27 cellular contexts compared by ENCODE assay signal in genomic region chr2:109391243-109391642, GRCh38.
A peak's percentile ranks its signal among the peaks of the same experiment; 100 is the strongest.
DNase-seq lines count a peak whose midpoint lies in the region; ATAC-seq and FAIRE-seq lines count a peak whose summit lies in the region.
"Had no signal": no experiment of that assay in that cellular context is flagged by ENCODE, and none has a peak within 500 bp of the region (broad histone marks: within the 10 kb centered on the region; RNA-seq: fewer than 3 reads in every experiment).

No MANE protein-coding gene starts in this region.

- H3K4me3 ChIP-seq in BLaER1 treated with 17β-estradiol and CSF1 and Interleukin-3, amounts not matched to agents 10 nM and 100 nM, result no peak overlapping the region
- H3K4me3 ChIP-seq in neuronal stem cell (ENCODE audit: low read length in 2 of 2) (peak overlapping the region in 1 of 2 donors; percentile 41), HAP-1 (no peak overlapping the region)
- H3K4me3 ChIP-seq: GM12878 had no signal

- H4K8ac ChIP-seq in neuronal stem cell (ENCODE audit: low read depth, low read length), result no peak overlapping the region

- ATAC-seq in Right ventricle myocardium superior (ENCODE audit: poor library complexity) (no peak), left cardiac atrium (no peak)
- ATAC-seq: GM12878 had no signal

- H2AFZ ChIP-seq in neuronal stem cell (ENCODE audit: low read length), result no peak overlapping the region

- no peak overlapping the region for H3K4ac ChIP-seq in neuronal stem cell (ENCODE audit: low read length)

- DNase-seq in Right ventricle myocardium superior (peak; percentile 11), left cardiac atrium (no peak), neuronal stem cell (ENCODE audit: low spot score) (no peak), urothelium cell line (ENCODE audit: low spot score) (no peak), midbrain (lab: John Stamatoyannopoulos, UW) (no peak), HAP-1 (ENCODE audit: low spot score in 2 of 2) (no peak)
- no peak for DNase-seq in activated effector memory CD4-positive, alpha-beta T cell treated with anti-CD3 and anti-CD28 coated beads, Interleukin-2, amount 50 U/mL, for 16 hours
- DNase-seq: 8988T; ACHN; BE2C; C1 segment of cervical spinal cord; CD4-positive, alpha-beta memory T cell; CD4-positive, CD25-positive, alpha-beta regulatory T cell; CD8-positive, alpha-beta memory T cell; COR-L47; DMS 273 treated with DMSO at 0.1 percent for 48 hours; DMS153; DMS53; DMS79; DND-41; EL; GDM1 had no signal

- H2BK15ac ChIP-seq in neuronal stem cell (ENCODE audit: low read length), result no peak overlapping the region

- peaks cover 0 to 78% (median 29%) of the 10 kb centered on the region in 11 experiments; a peak in 17 of 22 replicates for H3K36me3 ChIP-seq in BLaER1 treated with 17β-estradiol and CSF1 and Interleukin-3, amounts not matched to agents 10 nM and 100 nM
- H3K36me3 ChIP-seq in neuronal stem cell (replicated peaks in 1 of 2; ENCODE audit: control insufficient read depth in 2 of 2, insufficient read depth in 2 of 2, low read length in 2 of 2), result no peaks in the 10 kb centered on the region
- no peaks in the 10 kb centered on the region for H3K36me3 ChIP-seq in HAP-1 (replicated peaks)
- H3K36me3 ChIP-seq: BE2C had no signal

- H2BK5ac ChIP-seq in neuronal stem cell (ENCODE audit: low read length), result peak overlapping the region; percentile 25

- H3K14ac ChIP-seq in neuronal stem cell (ENCODE audit: low read length), result no peak overlapping the region

- no peak overlapping the region for H3K23ac ChIP-seq in neuronal stem cell (ENCODE audit: low read depth, low read length, poor library complexity)

- no peaks in the 10 kb centered on the region for H3K27me3 ChIP-seq in BLaER1 treated with 17β-estradiol and CSF1 and Interleukin-3, amounts not matched to agents 10 nM and 100 nM
- peaks cover 0 to 34% (median 0%) of the 10 kb centered on the region in 3 experiments for H3K27me3 ChIP-seq in neuronal stem cell (ENCODE audit: control insufficient read depth in 3 of 3, insufficient read depth in 3 of 3, low read depth in 1 of 3, low read length in 3 of 3)
- no peaks in the 10 kb centered on the region for H3K27me3 ChIP-seq in HAP-1 (ENCODE audit: low read depth)
- H3K27me3 ChIP-seq: BE2C had no signal

- in situ Hi-C loops in HAP-1 (cut with MboI; ENCODE audit: low sequenced_read_pairs), result no loop called here

- no peak overlapping the region for H2BK12ac ChIP-seq in neuronal stem cell (ENCODE audit: low read length)

- H3K9me3 ChIP-seq in BLaER1 treated with 17β-estradiol and CSF1 and Interleukin-3, amounts not matched to agents 10 nM and 100 nM (replicated peaks in 1 of 11), result no peaks in the 10 kb centered on the region
- H3K9me3 ChIP-seq in neuronal stem cell (replicated peaks in 1 of 2; ENCODE audit: control insufficient read depth in 2 of 2, insufficient read depth in 1 of 2, low read depth in 1 of 2, low read length in 2 of 2) (no peaks in the 10 kb centered on the region), HAP-1 (no peaks in the 10 kb centered on the region)
- H3K9me3 ChIP-seq: BE2C had no signal

- H2BK120ac ChIP-seq in neuronal stem cell (ENCODE audit: low read depth, low read length), result no peak overlapping the region

- H4K91ac ChIP-seq in neuronal stem cell (ENCODE audit: low read depth, low read length, poor library complexity), result no peak overlapping the region

- H3K9ac ChIP-seq in BLaER1 treated with 17β-estradiol and CSF1 and Interleukin-3, amounts not matched to agents 10 nM and 100 nM, result 0 out of 22 replicates have a peak overlapping the region, but pooled peaks of 1 of the 11 experiments have one; percentile 5
- H3K9ac ChIP-seq in neuronal stem cell (ENCODE audit: low read depth, low read length, poor library complexity), result peak overlapping the region; percentile 79

- peak; percentile 62 for FAIRE-seq in urothelium cell line (lab: Jason Lieb, UNC)
- FAIRE-seq: A204.1, GM12878, GM12892, GM18507 had no signal

- no peak overlapping the region for H3K27ac ChIP-seq in BLaER1 treated with 17β-estradiol and CSF1 and Interleukin-3, amounts not matched to agents 10 nM and 100 nM
- H3K27ac ChIP-seq in neuronal stem cell (replicated peaks; ENCODE audit: low read length), result no peak overlapping the region

- H3K4me2 ChIP-seq in BLaER1 treated with 17β-estradiol and CSF1 and Interleukin-3, amounts not matched to agents 10 nM and 100 nM, result peak overlapping the region in 8 of 11 experiments; percentile 53 to 85 (median 72); a peak in 14 of 22 replicates
- no peak overlapping the region for H3K4me2 ChIP-seq in neuronal stem cell (ENCODE audit: insufficient read depth, low read length, poor library complexity, severe bottlenecking)

- H3K4me1 ChIP-seq in BLaER1 treated with 17β-estradiol and CSF1 and Interleukin-3, amounts not matched to agents 10 nM and 100 nM, result peaks cover 7 to 79% (median 62%) of the 10 kb centered on the region in 10 experiments
- H3K4me1 ChIP-seq in neuronal stem cell (ENCODE audit: control insufficient read depth in 2 of 2, insufficient read depth in 1 of 2, low read depth in 1 of 2, low read length in 2 of 2) (peaks cover 10 to 35% of the 10 kb centered on the region in 2 donors), HAP-1 (no peaks in the 10 kb centered on the region)
- H3K4me1 ChIP-seq: BE2C had no signal

- no peak overlapping the region for H2AK5ac ChIP-seq in neuronal stem cell (ENCODE audit: low read depth, low read length)

- H3K18ac ChIP-seq in neuronal stem cell (ENCODE audit: low read length), result peak overlapping the region; percentile 23

- intact Hi-C loops in Right ventricle myocardium superior (cut with DNase I) (no loop called here), left cardiac atrium (cut with DNase I) (no loop called here)

- WGBS in neuronal stem cell (ENCODE audit: extremely low coverage in 2 of 2, insufficient read length in 2 of 2, insufficient replicate concordance in 1 of 2), 2 donors, result no CpG with 5 or more reads among the region's 9 CpGs

- H3K79me1 ChIP-seq in neuronal stem cell (ENCODE audit: low read depth, low read length), result no peaks in the 10 kb centered on the region

- H4K20me1 ChIP-seq in BLaER1 treated with 17β-estradiol and CSF1 and Interleukin-3, amounts not matched to agents 10 nM and 100 nM, result peaks cover 18 to 100% (median 99%) of the 10 kb centered on the region in 11 experiments; a peak in 20 of 22 replicates
